In genomic region chr19:32997716-32998355, GRCh38 we compare ENCODE assay signal across 19 cellular contexts. TPM values are rescaled to one million over a fixed set of nuclear protein-coding genes. Genes with fewer than 3 reads are reported as not detected.
A peak's percentile ranks its signal among the peaks of the same experiment; 100 is the strongest.
DNase-seq lines count a peak whose midpoint lies in the region; ATAC-seq, FAIRE-seq and TF ChIP-seq lines count a peak whose summit lies in the region.
"Had no signal": no experiment of that assay in that cellular context is flagged by ENCODE, and none has a peak within 500 bp of the region (broad histone marks: within the 10 kb centered on the region; RNA-seq: fewer than 3 reads in every experiment).

No MANE protein-coding gene starts in this region.

- H3K4me2 ChIP-seq in A549: no peak overlapping the region

- ATAC-seq in A549 (no peak), T-helper 17 cell (no peak), HG03354 (IDR thresholded peaks at IDR 0.05; ENCODE audit: poor library complexity, severe bottlenecking, unreplicated experiment) (no peak), SK-N-SH treated with all-trans-retinoic acid at 6 μM for 48 hours (no peak)
- no peak for ATAC-seq in CD4-positive, CD25-positive, alpha-beta regulatory T cell (ENCODE audit: low read depth in 2 of 2)
- ATAC-seq: CD8-positive, alpha-beta T cell; Right ventricle myocardium inferior had no signal

- POLR2A ChIA-PET in A549 (lab: Yijun Ruan, JAX): no interaction called here

- TF ChIP-seq CTCF in A549 (IDR thresholded peaks at IDR 0.05) (no peak), nephron progenitor cell (IDR thresholded peaks at IDR 0.05) (no peak)

- DNase-seq in A549 (ENCODE audit: low read depth in 1 of 2, low spot score in 1 of 2): no peak
- DNase-seq in CD4-positive, CD25-positive, alpha-beta regulatory T cell: no peak
- no peak for DNase-seq in T-helper 17 cell
- no peak for DNase-seq in nephron progenitor cell
- no peak for DNase-seq in SIG-M5 (lab: John Stamatoyannopoulos, UW)
- DNase-seq: CD8-positive, alpha-beta T cell; KBM-7; MM.1S; NCI-H1048; NCI-H1417 treated with DMSO at 0.1 percent for 48 hours; NCI-H187; NCI-H446; NCI-H526 had no signal

- H3K4me1 Mint-ChIP-seq in CD4-positive, CD25-positive, alpha-beta regulatory T cell: peaks cover 0 to 30% (median 11%) of the 10 kb centered on the region in 4 donors
- H3K4me1 Mint-ChIP-seq in T-helper 17 cell (peaks cover 16% of the 10 kb centered on the region), nephron progenitor cell (peaks cover 5% of the 10 kb centered on the region)

- peak overlapping the region in 1 of 2 experiments; percentile 9; a peak in 2 of 6 replicates for H3K27ac ChIP-seq in A549
- no peak overlapping the region for H3K27ac ChIP-seq in CD4-positive, CD25-positive, alpha-beta regulatory T cell (ENCODE audit: insufficient read depth, low read length, poor library complexity, severe bottlenecking)

- H3K27me3 Mint-ChIP-seq in CD4-positive, CD25-positive, alpha-beta regulatory T cell: peaks cover 5% of the 10 kb centered on the region
- H3K27me3 Mint-ChIP-seq in T-helper 17 cell (no peaks in the 10 kb centered on the region), nephron progenitor cell (ENCODE audit: low read depth, poor library complexity) (peaks cover 3% of the 10 kb centered on the region)

- CTCF ChIA-PET in A549 (lab: Yijun Ruan, JAX): interaction anchor here (0.7 to 3.3 kb wide), 4 partner anchors 10 to 187 kb away, joined by 3 to 15 read pairs (median 3); no protein-coding TSS in a partner anchor

- TF ChIP-seq RAD21 in A549 (conservative IDR thresholded peaks at IDR 0.05 in 1 of 2, IDR thresholded peaks at IDR 0.05 in 1 of 2): no peak

- no peaks in the 10 kb centered on the region for H3K27me3 ChIP-seq in CD4-positive, CD25-positive, alpha-beta regulatory T cell (ENCODE audit: control insufficient read depth, insufficient read depth, low read length)

- H3K36me3 Mint-ChIP-seq in CD4-positive, CD25-positive, alpha-beta regulatory T cell: no peaks in the 10 kb centered on the region
- H3K36me3 Mint-ChIP-seq in T-helper 17 cell (ENCODE audit: low read depth) (no peaks in the 10 kb centered on the region), nephron progenitor cell (ENCODE audit: low read depth) (peaks cover 5% of the 10 kb centered on the region)
- H3K36me3 Mint-ChIP-seq: CD8-positive, alpha-beta T cell had no signal

- H3K9me3 ChIP-seq in A549: no peaks in the 10 kb centered on the region
- no peaks in the 10 kb centered on the region for H3K9me3 ChIP-seq in CD4-positive, CD25-positive, alpha-beta regulatory T cell (ENCODE audit: control insufficient read depth in 2 of 2, low read length in 2 of 2)
- H3K9me3 ChIP-seq in T-helper 17 cell (ENCODE audit: control insufficient read depth, low read length, poor library complexity, severe bottlenecking): no peaks in the 10 kb centered on the region

- 97% methylated on average over 14 of the region's 14 CpGs for WGBS in A549 (ENCODE audit: missing lambda C conversion rate)

- no peaks in the 10 kb centered on the region for H3K9me3 Mint-ChIP-seq in CD4-positive, CD25-positive, alpha-beta regulatory T cell
- no peaks in the 10 kb centered on the region for H3K9me3 Mint-ChIP-seq in nephron progenitor cell
- H3K9me3 Mint-ChIP-seq: CD8-positive, alpha-beta T cell had no signal

- TF ChIP-seq EP300 in A549 (IDR thresholded peaks at IDR 0.05): no peak

- no peaks in the 10 kb centered on the region for H3K36me3 ChIP-seq in CD4-positive, CD25-positive, alpha-beta regulatory T cell (ENCODE audit: control insufficient read depth, insufficient read depth, low read length)

- no peak for FAIRE-seq in A549 (lab: Jason Lieb, UNC)
- FAIRE-seq: G401.6, GM18507, H1 had no signal

- peaks cover 26% of the 10 kb centered on the region for H3K4me1 ChIP-seq in A549
- peaks cover 13% of the 10 kb centered on the region for H3K4me1 ChIP-seq in CD4-positive, CD25-positive, alpha-beta regulatory T cell (ENCODE audit: control insufficient read depth, insufficient read depth, low read length, poor library complexity, severe bottlenecking)

- H3K4me3 ChIP-seq in A549: no peak overlapping the region
- no peak overlapping the region for H3K4me3 ChIP-seq in CD4-positive, CD25-positive, alpha-beta regulatory T cell (ENCODE audit: low read depth, low read length)

- H3K4me3 Mint-ChIP-seq in CD4-positive, CD25-positive, alpha-beta regulatory T cell: no peak overlapping the region
- no peak overlapping the region for H3K4me3 Mint-ChIP-seq in T-helper 17 cell
- no peak overlapping the region for H3K4me3 Mint-ChIP-seq in nephron progenitor cell
- H3K4me3 Mint-ChIP-seq: CD8-positive, alpha-beta T cell had no signal

- TF ChIP-seq POLR2A in A549 (IDR thresholded peaks at IDR 0.05; ENCODE audit: low read length): no peak

- H3K27ac Mint-ChIP-seq in CD4-positive, CD25-positive, alpha-beta regulatory T cell: peak overlapping the region; percentile 29 to 60 (median 51)
- H3K27ac Mint-ChIP-seq in T-helper 17 cell: peak overlapping the region; percentile 84
- peak overlapping the region; percentile 48 for H3K27ac Mint-ChIP-seq in nephron progenitor cell
- H3K27ac Mint-ChIP-seq: CD8-positive, alpha-beta T cell had no signal

TF ChIP-seq in A549, 52 proteins besides CTCF, POLR2A, EP300 and RAD21:
- TF ChIP-seq KDM1A (IDR thresholded peaks at IDR 0.05; ENCODE audit: low read depth) (peak; percentile 42; the same call in 1 of the 2 replicates), CHD4 (IDR thresholded peaks at IDR 0.05; ENCODE audit: borderline replicate concordance) (0 out of 2 replicates have a peak, but pooled peaks have one; percentile 57), RFX5 (IDR thresholded peaks at IDR 0.05) (no peak)

TF ChIP-seq in SK-N-SH treated with all-trans-retinoic acid at 6 μM for 48 hours, 23 proteins besides CTCF, POLR2A, EP300 and RAD21:
- TF ChIP-seq ZNF565 (CRISPR knock-in tag; conservative IDR thresholded peaks at IDR 0.05; ENCODE audit: low read depth) (no peak), SNAI2 (CRISPR knock-in tag; IDR thresholded peaks at IDR 0.05) (no peak), PPARA (CRISPR knock-in tag; IDR thresholded peaks at IDR 0.05; ENCODE audit: borderline replicate concordance) (no peak), ZC3H10 (CRISPR knock-in tag; IDR thresholded peaks at IDR 0.05) (no peak), CREB5 (CRISPR knock-in tag; IDR thresholded peaks at IDR 0.05; ENCODE audit: low read depth) (no peak), TCF4 (CRISPR knock-in tag; IDR thresholded peaks at IDR 0.05; ENCODE audit: borderline replicate concordance) (no peak), ZNF70 (CRISPR knock-in tag; IDR thresholded peaks at IDR 0.05) (no peak), PATZ1 (CRISPR knock-in tag; IDR thresholded peaks at IDR 0.05; ENCODE audit: borderline replicate concordance) (no peak), BACH2 (CRISPR knock-in tag; IDR thresholded peaks at IDR 0.05; ENCODE audit: borderline replicate concordance) (no peak), ESRRG (CRISPR knock-in tag; IDR thresholded peaks at IDR 0.05) (no peak)

RNA-seq across cellular contexts. Expression of gene FAAP24, which starts 25.8 kb away (rescaled TPM):
- 14.4 and 15.9 TPM in 2 replicates for polyA plus RNA-seq in A549 (2011; rRNA removed)
- 13.1 and 15.9 TPM in 2 replicates for polyA plus RNA-seq in A549 (2012; cell fraction: cytosol; rRNA removed)
- 4.0 and 4.4 TPM in 2 replicates for polyA plus RNA-seq in A549 (2012; cell fraction: nucleus; rRNA removed)
- polyA plus RNA-seq in A549 (2017; fragmentation: RNase III; extraction: RNeasy Plus Mini Kit Qiagen cat#74134 plus additional on column Dnase treatment): 14.2 to 15.1 TPM (median 15.0 TPM) in 3 replicates
- 10.1 and 14.6 TPM in 2 replicates for polyA minus RNA-seq in A549 (2011; rRNA and poly(A)+ RNA removed)
- 1.2 TPM for total RNA-seq in CD4-positive, CD25-positive, alpha-beta regulatory T cell
- 1 to 10 TPM; 2.3 to 3.4 (median 3.2) TPM for polyA plus RNA-seq in CD4-positive, CD25-positive, alpha-beta regulatory T cell
- 1 to 10 TPM; 2.1 to 2.2 TPM for total RNA-seq in T-helper 17 cell

RNA-seq across cellular contexts. Expression of gene CEP89, which starts 26.1 kb away (rescaled TPM):
- polyA plus RNA-seq in A549 (2011; rRNA removed) (31.5 and 45.3 TPM in 2 replicates), A549 (2017; fragmentation: RNase III; extraction: RNeasy Plus Mini Kit Qiagen cat#74134 plus additional on column Dnase treatment) (38.4 to 42.2 TPM (median 41.3 TPM) in 3 replicates)
- 41.5 and 44.3 TPM in 2 replicates for polyA plus RNA-seq in A549 (2012; cell fraction: cytosol; rRNA removed)
- 50.8 and 61.9 TPM in 2 replicates for polyA plus RNA-seq in A549 (2012; cell fraction: nucleus; rRNA removed)
- polyA minus RNA-seq in A549 (2011; rRNA and poly(A)+ RNA removed): 65.3 and 74.0 TPM in 2 replicates
- 10.8 TPM for total RNA-seq in CD4-positive, CD25-positive, alpha-beta regulatory T cell
- polyA plus RNA-seq in CD4-positive, CD25-positive, alpha-beta regulatory T cell: 10 to 100 TPM in 2 of 4 donors, 1 to 10 TPM in 2; 8.7 to 11.3 (median 9.7) TPM
- 1 to 10 TPM; 9.5 to 9.8 TPM for total RNA-seq in T-helper 17 cell
